Comparison of ENCODE assay signal across 11 cellular contexts in the genomic region with DNA sequence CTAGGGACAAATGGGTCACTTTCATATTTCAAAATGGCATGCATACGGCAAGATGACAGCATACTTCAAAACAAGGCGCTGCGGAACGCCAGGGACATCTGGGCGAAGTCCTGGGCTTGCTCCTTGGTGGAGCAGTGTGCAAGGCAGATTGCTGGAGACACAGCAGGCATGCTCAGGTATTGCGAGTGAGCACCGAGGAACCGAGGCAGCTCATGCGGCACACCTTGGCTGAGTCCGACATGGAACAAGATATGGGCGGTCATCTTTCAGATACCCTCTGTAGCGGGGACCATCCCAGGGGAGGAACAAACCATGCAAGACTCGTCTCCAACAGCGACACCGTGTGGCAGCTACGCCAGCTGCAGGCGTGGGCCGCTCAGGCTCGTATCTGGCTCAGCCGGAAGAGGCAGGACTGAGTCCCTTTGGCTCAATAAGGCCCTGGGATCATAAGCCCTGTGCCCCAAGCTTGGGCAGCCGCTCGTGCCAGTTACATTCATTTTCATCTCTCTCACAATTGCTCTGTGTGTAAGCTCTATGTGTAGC.
DNase-seq lines count a peak whose midpoint lies in the region; ATAC-seq, FAIRE-seq and TF ChIP-seq lines count a peak whose summit lies in the region.
"Had no signal": no experiment of that assay in that cellular context is flagged by ENCODE, and none has a peak within 500 bp of the region (broad histone marks: within the 10 kb centered on the region; RNA-seq: fewer than 3 reads in every experiment).

No MANE protein-coding gene starts in this region.

- H3K4me3 ChIP-seq in astrocyte (ENCODE audit: insufficient read depth, low read depth, low read length) = no peak overlapping the region
- H3K4me3 ChIP-seq in left lung = no peak overlapping the region
- H3K4me3 ChIP-seq in adrenal gland = no peak overlapping the region

- no peaks in the 10 kb centered on the region for H3K36me3 ChIP-seq in astrocyte (ENCODE audit: insufficient read depth, low read length)
- no peaks in the 10 kb centered on the region for H3K36me3 ChIP-seq in left lung
- H3K36me3 ChIP-seq in adrenal gland (replicated peaks in 1 of 2) = no peaks in the 10 kb centered on the region

- peak; percentile 54 for TF ChIP-seq CTCF in GM12873 (IDR thresholded peaks at IDR 0.05; ENCODE audit: insufficient read depth, low read depth, low read length, missing control alignments)
- TF ChIP-seq CTCF in astrocyte (IDR thresholded peaks at IDR 0.05; ENCODE audit: insufficient read depth, low read depth, low read length) = peak; percentile 19
- peak; percentile 7 to 21 for TF ChIP-seq CTCF in left lung (IDR thresholded peaks at IDR 0.05)
- TF ChIP-seq CTCF in adrenal gland (IDR thresholded peaks at IDR 0.05) = peak in 2 of 6 experiments; percentile 13 to 21

- no peaks in the 10 kb centered on the region for H3K79me2 ChIP-seq in astrocyte (ENCODE audit: insufficient read depth, low read length)

- no peaks in the 10 kb centered on the region for H4K20me1 ChIP-seq in astrocyte (ENCODE audit: insufficient read depth, low read length)

- H3K4me2 ChIP-seq in astrocyte (ENCODE audit: low read length) = no peak overlapping the region

- no peak for TF ChIP-seq POLR2A in adrenal gland (IDR thresholded peaks at IDR 0.05)

- H3K9me3 ChIP-seq in astrocyte (ENCODE audit: insufficient read depth, low read depth, low read length) (peaks cover 5% of the 10 kb centered on the region), left lung (no peaks in the 10 kb centered on the region), adrenal gland (replicated peaks in 1 of 3) (peaks cover 0 to 6% (median 0%) of the 10 kb centered on the region in 3 donors)

- WGBS in adrenal gland, 4 donors = 85 to 98% (median 92%) methylated on average over 6 to 22 of the region's 22 CpGs

- H3K27me3 Mint-ChIP-seq in astrocyte (ENCODE audit: low read depth, unreplicated experiment) = peaks cover 24% of the 10 kb centered on the region

- H3K27me3 ChIP-seq in astrocyte (ENCODE audit: insufficient read depth, low read length) = no peaks in the 10 kb centered on the region
- H3K27me3 ChIP-seq in left lung = no peaks in the 10 kb centered on the region
- no peaks in the 10 kb centered on the region for H3K27me3 ChIP-seq in adrenal gland

- H3K27ac Mint-ChIP-seq in astrocyte (ENCODE audit: unreplicated experiment) = no peak overlapping the region

- DNase-seq in DMS53 (lab: John Stamatoyannopoulos, UW) = peak; percentile 31
- no peak for DNase-seq in DMS53 treated with DMSO at 0.1 percent for 48 hours (lab: John Stamatoyannopoulos, UW; ENCODE audit: unreplicated experiment)
- no peak for DNase-seq in astrocyte (ENCODE audit: low read depth)
- DNase-seq in left lung = no peak
- DNase-seq in adrenal gland = no peak
- no peak for DNase-seq in NCI-H345 (lab: John Stamatoyannopoulos, UW)
- DNase-seq: Kasumi-1, NCI-H524 treated with DMSO at 0.1 percent for 48 hours had no signal

- peaks cover 9% of the 10 kb centered on the region for H3K9me3 Mint-ChIP-seq in astrocyte (ENCODE audit: unreplicated experiment)

- H3K9ac ChIP-seq in astrocyte (ENCODE audit: low read length) = no peak overlapping the region

- H3K36me3 Mint-ChIP-seq in astrocyte (ENCODE audit: low read depth, unreplicated experiment) = no peaks in the 10 kb centered on the region

- peaks cover 25% of the 10 kb centered on the region for H3K4me1 Mint-ChIP-seq in astrocyte (ENCODE audit: low read depth, unreplicated experiment)

- H3K27ac ChIP-seq in astrocyte (ENCODE audit: low read depth, low read length) (no peak overlapping the region), left lung (no peak overlapping the region), adrenal gland (no peak overlapping the region)

- FAIRE-seq in astrocyte (lab: Jason Lieb, UNC) = no peak
- FAIRE-seq: TTC549 had no signal

- H3K4me1 ChIP-seq in astrocyte (ENCODE audit: insufficient read depth, low read length) (no peaks in the 10 kb centered on the region), left lung (no peaks in the 10 kb centered on the region), adrenal gland (replicated peaks in 1 of 2) (peaks cover 0 to 5% of the 10 kb centered on the region in 2 donors)

- H3K4me3 Mint-ChIP-seq in astrocyte (ENCODE audit: unreplicated experiment) = no peak overlapping the region

- H2AFZ ChIP-seq in astrocyte (ENCODE audit: low read depth, low read length) = no peak overlapping the region

- intact Hi-C loops in left lung (cut with DNase I) (no loop called here), adrenal gland (cut with DNase I) (no loop called here)

- ATAC-seq in left lung (no peak), HG03095 (IDR thresholded peaks at IDR 0.05; ENCODE audit: unreplicated experiment) (no peak)
